Comparison of ENCODE assay signal across 28 cellular contexts in genomic region chr10:93512565-93512964, GRCh38. TPM values are rescaled to one million over a fixed set of nuclear protein-coding genes. Genes with fewer than 3 reads are reported as not detected.
DNase-seq lines count a peak whose midpoint lies in the region; ATAC-seq, FAIRE-seq and TF ChIP-seq lines count a peak whose summit lies in the region.
"Had no signal": no experiment of that assay in that cellular context is flagged by ENCODE, and none has a peak within 500 bp of the region (broad histone marks: within the 10 kb centered on the region; RNA-seq: fewer than 3 reads in every experiment).

No MANE protein-coding gene starts in this region.

- no peak for FAIRE-seq in bronchial epithelial cell (lab: Jason Lieb, UNC)

- ATAC-seq in GM18868 (IDR thresholded peaks at IDR 0.05; ENCODE audit: unreplicated experiment) (no peak), GM18873 (IDR thresholded peaks at IDR 0.05; ENCODE audit: low FRiP score, unreplicated experiment) (no peak)
- ATAC-seq: left cardiac atrium had no signal

- no peak for TF ChIP-seq CTCF in bronchial epithelial cell (IDR thresholded peaks at IDR 0.05; ENCODE audit: insufficient read depth, low read length, severe bottlenecking)

- H3K4me3 ChIP-seq in bronchial epithelial cell (ENCODE audit: low read depth, low read length): no peak overlapping the region
- H3K4me3 ChIP-seq: ascending aorta, esophagus squamous epithelium, Peyer's patch, SJSA1, spleen had no signal

- DNase-seq in EH (ENCODE audit: low read depth): peak; percentile 77
- peak; percentile 63 for DNase-seq in NCI-H226
- DNase-seq in bronchial epithelial cell (ENCODE audit: low read depth): peak; percentile 36
- DNase-seq in non-pigmented ciliary epithelial cell (ENCODE audit: low read depth): peak; percentile 40
- no peak for DNase-seq in NCI-H187 treated with DMSO at 0.1 percent for 48 hours (lab: John Stamatoyannopoulos, UW)
- no peak for DNase-seq in NCI-H1694 treated with DMSO at 0.1 percent for 48 hours (lab: John Stamatoyannopoulos, UW)
- DNase-seq: activated CD4-positive, alpha-beta T cell treated with anti-CD3 and anti-CD28 coated beads for 48 hours; Caco-2; DND-41; effector memory CD4-positive, alpha-beta T cell; esophagus squamous epithelium; glutamatergic neuron; left cardiac atrium; NCI-H2029; NCI-H446 treated with DMSO at 0.1 percent for 48 hours; NK-92 treated with Interleukin-12 subunit alpha and Interleukin-12 subunit beta, amount 100 ng/mL, for 24 hours; Peyer's patch; spleen; stimulated activated CD4-positive, alpha-beta T cell treated with anti-CD3 and anti-CD28 coated beads, Interleukin-4, amount 100 ng/mL, for 1 hour; stimulated activated naive CD4-positive, alpha-beta T cell had no signal

- no peaks in the 10 kb centered on the region for H3K36me3 ChIP-seq in bronchial epithelial cell (ENCODE audit: control insufficient read depth, insufficient read depth, low read length)
- H3K36me3 ChIP-seq: ascending aorta, Peyer's patch had no signal

- no peaks in the 10 kb centered on the region for H3K27me3 ChIP-seq in bronchial epithelial cell (ENCODE audit: control insufficient read depth, insufficient read depth, low read length)
- H3K27me3 ChIP-seq: ascending aorta, esophagus squamous epithelium, neutrophil, Peyer's patch, SJSA1, spleen had no signal

RNA-seq across cellular contexts. Expression of gene CEP55, which starts 16.2 kb away (rescaled TPM):
- 0.53 and 2.0 TPM in 2 replicates for total RNA-seq in bronchial epithelial cell
- total RNA-seq: ascending aorta had no signal

RNA-seq across cellular contexts. Expression of gene MYOF, which starts 30.4 kb away (rescaled TPM):
- 108 and 133 TPM in 2 replicates for total RNA-seq in bronchial epithelial cell

RNA-seq across cellular contexts. Expression of gene FFAR4, which starts 53.9 kb away (rescaled TPM):
- total RNA-seq in bronchial epithelial cell: not detected in 2 replicates
- total RNA-seq: ascending aorta, B cell, chondrocyte, renal cortical epithelial cell, SJSA1 had no signal

Comparison
In these comparisons a context has a peak if more than half of its experiments do, and no peak if none do; other contexts are left out.
1. DNase-seq: peak in EH (single experiment), NCI-H226 (single experiment), bronchial epithelial cell (single experiment) and non-pigmented ciliary epithelial cell (single experiment); none in NCI-H187 treated with DMSO at 0.1 percent for 48 hours (single experiment) and NCI-H1694 treated with DMSO at 0.1 percent for 48 hours (single experiment).